Comparison of ENCODE assay signal across 13 cellular contexts in genomic region chr9:105065119-105066088, GRCh38.
A peak's percentile ranks its signal among the peaks of the same experiment; 100 is the strongest.
DNase-seq lines count a peak whose midpoint lies in the region; ATAC-seq, FAIRE-seq and TF ChIP-seq lines count a peak whose summit lies in the region.
"Had no signal": no experiment of that assay in that cellular context is flagged by ENCODE, and none has a peak within 500 bp of the region (broad histone marks: within the 10 kb centered on the region; RNA-seq: fewer than 3 reads in every experiment).

No MANE protein-coding gene starts in this region.

- FAIRE-seq in H1 (lab: Jason Lieb, UNC): no peak

- H3K36me3 ChIP-seq in H1 (ENCODE audit: control insufficient read depth in 2 of 4, insufficient read depth in 4 of 4, low read length in 3 of 4) (no peaks in the 10 kb centered on the region), osteoblast (ENCODE audit: insufficient read depth, low read length) (no peaks in the 10 kb centered on the region), aorta (ENCODE audit: control insufficient read depth in 1 of 2, insufficient read depth in 2 of 2, low read length in 1 of 2) (no peaks in the 10 kb centered on the region)
- H3K36me3 ChIP-seq: HAP-1, prostate gland had no signal

- POLR2A ChIA-PET in H1 (lab: Charles Lee; ENCODE audit: partially characterized antibody): no interaction called here

- peaks cover 0 to 3% of the 10 kb centered on the region in 2 donors for H3K36me3 Mint-ChIP-seq in CD14-positive monocyte

- no peaks in the 10 kb centered on the region for H3K9me3 ChIP-seq in H1 (ENCODE audit: insufficient read depth in 2 of 2, low read depth in 1 of 2, low read length in 1 of 2)
- H3K9me3 ChIP-seq in osteoblast (ENCODE audit: low read depth, low read length): no peaks in the 10 kb centered on the region
- no peaks in the 10 kb centered on the region for H3K9me3 ChIP-seq in aorta (ENCODE audit: control insufficient read depth, low read length)
- H3K9me3 ChIP-seq: HAP-1, prostate gland had no signal

- H3K4me1 Mint-ChIP-seq in CD14-positive monocyte: peaks cover 61% of the 10 kb centered on the region

- TF ChIP-seq CTCF in CD14-positive monocyte (IDR thresholded peaks at IDR 0.05) (no peak), H1 (IDR thresholded peaks at IDR 0.05; ENCODE audit: control extremely low read depth in 1 of 3, insufficient read depth in 1 of 3, low read depth in 1 of 3, low read length in 3 of 3) (no peak), osteoblast (IDR thresholded peaks at IDR 0.05; ENCODE audit: extremely low read depth, low read depth, low read length) (no peak)

- H2AK5ac ChIP-seq in H1 (ENCODE audit: low read depth, low read length): no peak overlapping the region

- no peak for TF ChIP-seq EP300 in H1 (IDR thresholded peaks at IDR 0.05; ENCODE audit: borderline replicate concordance in 1 of 2, low read depth in 2 of 2, low read length in 2 of 2)

- CTCF ChIA-PET in H1 (lab: Charles Lee; ENCODE audit: partially characterized antibody): interaction anchor here (0.6 to 1.7 kb wide), 5 partner anchors 10 to 416 kb away, joined by 3 to 5 read pairs (median 4); no protein-coding TSS in a partner anchor

- no peaks in the 10 kb centered on the region for H3K79me1 ChIP-seq in H1 (ENCODE audit: low read depth, low read length)

- H3K4me1 ChIP-seq in H1 (replicated peaks in 1 of 4; ENCODE audit: control insufficient read depth in 3 of 4, insufficient read depth in 4 of 4, low read length in 3 of 4): peaks cover 0 to 7% (median 5%) of the 10 kb centered on the region in 4 experiments; a peak in 4 of 7 replicates
- H3K4me1 ChIP-seq in osteoblast (ENCODE audit: insufficient read depth, low read length): peaks cover 31% of the 10 kb centered on the region
- peaks cover 0 to 3% of the 10 kb centered on the region in 2 donors for H3K4me1 ChIP-seq in aorta (ENCODE audit: control insufficient read depth in 1 of 2, insufficient read depth in 2 of 2, low read length in 2 of 2)
- H3K4me1 ChIP-seq: prostate gland had no signal

- H3K27me3 ChIP-seq in H1 (replicated peaks in 1 of 4; ENCODE audit: control insufficient read depth in 3 of 4, extremely low read depth in 1 of 4, insufficient read depth in 3 of 4, low read length in 3 of 4): no peaks in the 10 kb centered on the region
- H3K27me3 ChIP-seq in osteoblast (ENCODE audit: insufficient read depth, low read length): no peaks in the 10 kb centered on the region
- H3K27me3 ChIP-seq in aorta (ENCODE audit: control insufficient read depth in 1 of 2, insufficient read depth in 2 of 2, low read length in 1 of 2): no peaks in the 10 kb centered on the region

- H3K79me2 ChIP-seq in H1 (ENCODE audit: control insufficient read depth in 1 of 2, insufficient read depth in 2 of 2, low read length in 2 of 2): no peaks in the 10 kb centered on the region
- H3K79me2 ChIP-seq in osteoblast (ENCODE audit: insufficient read depth, low read length): no peaks in the 10 kb centered on the region

- H3K27ac Mint-ChIP-seq in CD14-positive monocyte: peak overlapping the region; percentile 96 to 99 (median 98)
- H3K27ac Mint-ChIP-seq: activated naive CD8-positive, alpha-beta T cell treated with anti-CD3 and anti-CD28 coated beads, Interleukin-2, amount 50 U/mL, for 24 hours had no signal

- H3K23ac ChIP-seq in H1 (ENCODE audit: insufficient read length): no peak overlapping the region

- no peaks in the 10 kb centered on the region for H4K20me1 ChIP-seq in H1 (replicated peaks in 1 of 2; ENCODE audit: control insufficient read depth in 1 of 2, insufficient read depth in 2 of 2, low read length in 2 of 2)
- H4K20me1 ChIP-seq in osteoblast (ENCODE audit: insufficient read depth, low read length): no peaks in the 10 kb centered on the region

- no peak overlapping the region for H3K4me2 ChIP-seq in H1 (ENCODE audit: insufficient read depth in 1 of 2, low read depth in 2 of 2, low read length in 2 of 2)
- peak overlapping the region; percentile 30 for H3K4me2 ChIP-seq in osteoblast (ENCODE audit: insufficient read depth, low read length)

- H3K18ac ChIP-seq in H1 (ENCODE audit: extremely low read depth, low read length): no peak overlapping the region

- H3K27me3 Mint-ChIP-seq in CD14-positive monocyte (ENCODE audit: low read depth in 3 of 3): peaks cover 0 to 7% (median 0%) of the 10 kb centered on the region in 3 donors

- H3K4ac ChIP-seq in H1 (replicated peaks; ENCODE audit: insufficient read length, low read depth, low read length): no peak overlapping the region

- no peak overlapping the region for H2BK120ac ChIP-seq in H1 (replicated peaks; ENCODE audit: low read depth, low read length)

- no peak overlapping the region for H3K9ac ChIP-seq in H1 (replicated peaks in 1 of 4; ENCODE audit: extremely low read depth in 1 of 4, low read depth in 3 of 4, low read length in 3 of 4)

- no peak for DNase-seq in CD14-positive monocyte (ENCODE audit: low spot score)
- DNase-seq in NCI-H2029 (lab: John Stamatoyannopoulos, UW): peak; percentile 21
- no peak for DNase-seq in H1 (ENCODE audit: low read depth in 1 of 2, low spot score in 2 of 2)
- no peak for DNase-seq in osteoblast (ENCODE audit: insufficient read length, low spot score, missing footprints)
- no peak for DNase-seq in NCI-H2196 (lab: John Stamatoyannopoulos, UW; ENCODE audit: unreplicated experiment)
- no peak for DNase-seq in NOMO-1 (lab: John Stamatoyannopoulos, UW; ENCODE audit: unreplicated experiment in 2 of 2)
- DNase-seq in middle frontal gyrus (ENCODE audit: extremely low spot score, low spot score): no peak
- DNase-seq in aorta: no peak
- DNase-seq: activated CD4-positive, alpha-beta T cell treated with anti-CD3 and anti-CD28 coated beads for 4 hours; stimulated activated naive CD8-positive, alpha-beta T cell treated with anti-CD3 and anti-CD28 coated beads, Interleukin-15, Interleukin-2, amounts not matched to agents 100 U/mL and 50 U/mL, for 24 hours had no signal

- no peak overlapping the region for H2BK15ac ChIP-seq in H1 (ENCODE audit: low read length)

- H2BK5ac ChIP-seq in H1 (ENCODE audit: low read depth, low read length): no peak overlapping the region

- H3K4me3 Mint-ChIP-seq in CD14-positive monocyte: peak overlapping the region in 1 of 2 donors; percentile 85
- H3K4me3 Mint-ChIP-seq: activated naive CD8-positive, alpha-beta T cell treated with anti-CD3 and anti-CD28 coated beads, Interleukin-2, amount 50 U/mL, for 24 hours had no signal

- no peak overlapping the region for H2BK20ac ChIP-seq in H1 (ENCODE audit: low read length)

- no peaks in the 10 kb centered on the region for H3K23me2 ChIP-seq in H1 (ENCODE audit: low read depth, low read length)

- no peak overlapping the region for H4K8ac ChIP-seq in H1 (ENCODE audit: extremely low read depth, insufficient read depth, low read length)

- H2AFZ ChIP-seq in H1 (ENCODE audit: low read length): 0 out of 2 replicates have a peak overlapping the region, but pooled peaks have one; percentile 46
- peak overlapping the region; percentile 68 for H2AFZ ChIP-seq in osteoblast (ENCODE audit: low read length)

- no peak for TF ChIP-seq POLR2A in H1 (IDR thresholded peaks at IDR 0.05; ENCODE audit: control extremely low read depth in 1 of 2, low read depth in 2 of 2, low read length in 2 of 2)

- no peak overlapping the region for H3K4me3 ChIP-seq in H1 (ENCODE audit: extremely low read depth in 1 of 4, insufficient read depth in 2 of 4, low read depth in 3 of 4, low read length in 4 of 4)
- H3K4me3 ChIP-seq in osteoblast (ENCODE audit: insufficient read depth, low read length): no peak overlapping the region
- no peak overlapping the region for H3K4me3 ChIP-seq in aorta (ENCODE audit: low read length in 2 of 2)
- H3K4me3 ChIP-seq: HAP-1, prostate gland had no signal

- no peak overlapping the region for H3K56ac ChIP-seq in H1 (replicated peaks; ENCODE audit: insufficient read length, low read depth, low read length)

- no peak overlapping the region for H4K5ac ChIP-seq in H1 (ENCODE audit: insufficient read length, low read depth, low read length)

- no peak overlapping the region for H3K14ac ChIP-seq in H1 (ENCODE audit: insufficient read length)

- H3K27ac ChIP-seq in H1 (ENCODE audit: low read depth, low read length) (no peak overlapping the region), osteoblast (ENCODE audit: low read depth, low read length) (peak overlapping the region; percentile 99), aorta (ENCODE audit: low read depth in 1 of 2, low read length in 2 of 2) (peak overlapping the region in 1 of 2 donors; percentile 54)

- 86% methylated on average over 9 of the region's 17 CpGs; no CpG with 5 or more reads in 1 of the 2 experiments for WGBS in H1 (ENCODE audit: extremely low coverage in 1 of 2, insufficient coverage in 1 of 2, insufficient read length in 1 of 2, insufficient replicate concordance in 2 of 2, low coverage in 1 of 2, low lambda C conversion rate in 2 of 2, missing lambda C conversion rate in 1 of 2), 2 experiments
- 94% methylated on average over 17 of the region's 17 CpGs for WGBS in aorta, 2 donors

- no peak for TF ChIP-seq RAD21 in H1 (IDR thresholded peaks at IDR 0.05 in 1 of 2, conservative IDR thresholded peaks at IDR 0.05 in 1 of 2; ENCODE audit: low read depth in 2 of 2, low read length in 2 of 2)

- intact Hi-C loops in CD14-positive monocyte (cut with micrococcal nuclease) (loop anchor here (5.0 to 10.0 kb wide), 4 partner anchors 52 to 191 kb away; no protein-coding TSS in a partner anchor), aorta (cut with DNase I) (no loop called here)

- no peak overlapping the region for H2BK12ac ChIP-seq in H1 (ENCODE audit: low read depth, low read length)

- H3K9me3 Mint-ChIP-seq in CD14-positive monocyte: peaks cover 0 to 2% (median 0%) of the 10 kb centered on the region in 7 donors
- H3K9me3 Mint-ChIP-seq: activated naive CD8-positive, alpha-beta T cell treated with anti-CD3 and anti-CD28 coated beads, Interleukin-2, amount 50 U/mL, for 24 hours had no signal

- ATAC-seq in aorta (ENCODE audit: low FRiP score): no peak
- ATAC-seq: activated naive CD8-positive, alpha-beta T cell treated with anti-CD3 and anti-CD28 coated beads, Interleukin-2, amount 50 U/mL, for 24 hours; stimulated activated naive CD8-positive, alpha-beta T cell treated with anti-CD3 and anti-CD28 coated beads, Interleukin-15, Interleukin-2, amounts not matched to agents 100 U/mL and 50 U/mL, for 24 hours had no signal

- H4K91ac ChIP-seq in H1 (replicated peaks; ENCODE audit: insufficient read length, low read length): no peak overlapping the region

TF ChIP-seq in H1, 55 proteins besides CTCF, POLR2A, EP300 and RAD21 (continues in another document):
- TF ChIP-seq E2F6 (IDR thresholded peaks at IDR 0.05): no peak
- no peak for TF ChIP-seq HDAC6 (IDR thresholded peaks at IDR 0.05; ENCODE audit: low read depth, low read length)
- no peak for TF ChIP-seq TEAD4 (IDR thresholded peaks at IDR 0.05; ENCODE audit: low read depth, low read length)
- no peak for TF ChIP-seq CTBP2 (IDR thresholded peaks at IDR 0.05; ENCODE audit: borderline replicate concordance, insufficient read depth, insufficient read length, low read length)
- no peak for TF ChIP-seq JUN (IDR thresholded peaks at IDR 0.05; ENCODE audit: low read depth, low read length)

Comparison
In these comparisons a context has a peak if more than half of its experiments do, and no peak if none do; other contexts are left out.
1. intact Hi-C loops: an anchor here in CD14-positive monocyte (5.0 to 10.0 kb wide); none called in aorta.